In genomic region chr1:98870959-98871903, GRCh38 we compare ENCODE assay signal across 8 cellular contexts.
DNase-seq lines count a peak whose midpoint lies in the region; ATAC-seq and TF ChIP-seq lines count a peak whose summit lies in the region.

No MANE protein-coding gene starts in this region.

- POLR2A ChIA-PET in activated B cell treated with CpG ODN at 0.5 μM for 24 hours (lab: Charles Lee), result no interaction called here

- no peaks in the 10 kb centered on the region for H3K36me3 ChIP-seq in uterus

- TF ChIP-seq CTCF in Calu3 (IDR thresholded peaks at IDR 0.05; ENCODE audit: unreplicated experiment), result no peak
- no peak for TF ChIP-seq CTCF in GM20000 (IDR thresholded peaks at IDR 0.05; ENCODE audit: extremely low read depth, missing control alignments)
- TF ChIP-seq CTCF in activated B cell treated with CpG ODN at 0.5 μM for 24 hours (IDR thresholded peaks at IDR 0.05), result no peak
- TF ChIP-seq CTCF in uterus (IDR thresholded peaks at IDR 0.05), result no peak

- H3K4me3 ChIP-seq in uterus, result no peak overlapping the region

- DNase-seq in Calu3 (peak; percentile 1), GM20000 (ENCODE audit: low spot score) (peak; percentile 38), activated B cell treated with CpG ODN at 0.5 μM for 24 hours (no peak), iPS-NIHi7 (ENCODE audit: extremely low spot score) (peak; percentile 19), cerebellum (ENCODE audit: low spot score) (no peak), uterus (no peak), DMS79 (lab: John Stamatoyannopoulos, UW) (no peak)

- CTCF ChIA-PET in Calu3 (lab: Charles Lee) (no interaction called here), activated B cell treated with CpG ODN at 0.5 μM for 24 hours (lab: Charles Lee) (no interaction called here)

- H3K4me1 Mint-ChIP-seq in Calu3 (ENCODE audit: low read depth, unreplicated experiment), result no peaks in the 10 kb centered on the region
- peaks cover 22% of the 10 kb centered on the region for H3K4me1 Mint-ChIP-seq in activated B cell treated with CpG ODN at 0.5 μM for 24 hours

- H3K36me3 Mint-ChIP-seq in Calu3 (ENCODE audit: insufficient read depth, unreplicated experiment), result no peaks in the 10 kb centered on the region
- peaks cover 4% of the 10 kb centered on the region for H3K36me3 Mint-ChIP-seq in activated B cell treated with CpG ODN at 0.5 μM for 24 hours (ENCODE audit: low read depth)

- H3K27me3 Mint-ChIP-seq in Calu3 (ENCODE audit: unreplicated experiment), result no peaks in the 10 kb centered on the region
- H3K27me3 Mint-ChIP-seq in activated B cell treated with CpG ODN at 0.5 μM for 24 hours, result no peaks in the 10 kb centered on the region

- H3K27ac ChIP-seq in uterus, result no peak overlapping the region

- ATAC-seq in HG03460 (IDR thresholded peaks at IDR 0.05; ENCODE audit: unreplicated experiment) (peak; percentile 98), activated B cell treated with CpG ODN at 0.5 μM for 24 hours (ENCODE audit: low read depth) (peak; percentile 95)

- TF ChIP-seq POLR2A in uterus (IDR thresholded peaks at IDR 0.05), result no peak

- H3K9me3 Mint-ChIP-seq in Calu3 (ENCODE audit: low read depth, unreplicated experiment), result no peaks in the 10 kb centered on the region
- peaks cover 31% of the 10 kb centered on the region for H3K9me3 Mint-ChIP-seq in activated B cell treated with CpG ODN at 0.5 μM for 24 hours

- H3K4me3 Mint-ChIP-seq in Calu3 (ENCODE audit: low read depth, unreplicated experiment) (no peak overlapping the region), activated B cell treated with CpG ODN at 0.5 μM for 24 hours (peak overlapping the region; percentile 74)

- no peaks in the 10 kb centered on the region for H3K27me3 ChIP-seq in uterus

- H3K9me3 ChIP-seq in uterus, result no peaks in the 10 kb centered on the region

- no peaks in the 10 kb centered on the region for H3K4me1 ChIP-seq in uterus

- intact Hi-C loops in Calu3 (cut with micrococcal nuclease; ENCODE audit: unreplicated experiment) (no loop called here), activated B cell treated with CpG ODN at 0.5 μM for 24 hours (cut with micrococcal nuclease) (loop anchor here (2.0 to 5.0 kb wide), 3 partner anchors 74 to 1396 kb away; partner anchors contain the start of gene RTCA), uterus (cut with DNase I; ENCODE audit: low total_unique reads) (no loop called here)

- no TSS peak for BruUV-seq in Calu3 (replicated peaks; lab: Mats Ljungman, UMichigan)

- H3K27ac Mint-ChIP-seq in Calu3 (ENCODE audit: unreplicated experiment), result no peak overlapping the region
- peak overlapping the region; percentile 89 for H3K27ac Mint-ChIP-seq in activated B cell treated with CpG ODN at 0.5 μM for 24 hours

Comparison
In these comparisons a context has a peak if more than half of its experiments do, and no peak if none do; other contexts are left out.
1. DNase-seq: peak in Calu3 (single experiment), GM20000 (single experiment) and iPS-NIHi7 (single experiment); none in activated B cell treated with CpG ODN at 0.5 μM for 24 hours (single experiment), cerebellum (single experiment), uterus (0 of 2) and DMS79 (single experiment).